8 cellular contexts compared by ENCODE assay signal in the genomic region with DNA sequence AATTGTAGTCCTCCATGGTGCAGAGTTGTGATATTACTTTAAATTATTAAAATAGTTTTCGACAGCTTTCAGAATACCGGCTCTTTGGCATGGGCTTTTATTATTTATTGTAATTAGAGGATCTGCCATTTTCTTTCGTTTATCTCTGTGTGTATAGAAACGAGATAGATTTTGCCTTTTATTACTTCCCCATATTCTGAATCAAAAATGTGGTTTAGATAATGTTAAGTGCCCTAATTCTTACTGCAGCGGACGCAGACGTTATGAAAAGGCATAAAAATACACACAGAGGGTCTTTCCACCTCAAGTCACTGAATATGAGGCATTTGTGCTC. TPM values are rescaled to one million over a fixed set of nuclear protein-coding genes. Genes with fewer than 3 reads are reported as not detected.
A peak's percentile ranks its signal among the peaks of the same experiment; 100 is the strongest.
DNase-seq lines count a peak whose midpoint lies in the region; ATAC-seq, FAIRE-seq and TF ChIP-seq lines count a peak whose summit lies in the region.

No MANE protein-coding gene starts in this region.

- H3K4me1 Mint-ChIP-seq in nephron progenitor cell = peaks cover 54% of the 10 kb centered on the region

- DNase-seq in AG10803 (ENCODE audit: low read depth) (no peak), colonic mucosa (no peak), nephron progenitor cell (no peak), pancreas (no peak), DMS79 (lab: John Stamatoyannopoulos, UW) (no peak), HT-29 (ENCODE audit: low spot score) (no peak), H4 (ENCODE audit: low spot score) (no peak)

- H3K4me3 Mint-ChIP-seq in nephron progenitor cell = peak overlapping the region; percentile 97

- H3K27ac ChIP-seq in KOPT-K1 (ENCODE audit: low read depth, low read length, poor library complexity, severe bottlenecking) (peak overlapping the region; percentile 94), colonic mucosa (peak overlapping the region; percentile 93), pancreas (peak overlapping the region in 2 of 4 donors; percentile 59 to 72)

- H3K9me3 Mint-ChIP-seq in nephron progenitor cell = no peaks in the 10 kb centered on the region

- no peaks in the 10 kb centered on the region for H3K36me3 Mint-ChIP-seq in nephron progenitor cell (ENCODE audit: low read depth)

- H3K4me3 ChIP-seq in AG10803 (ENCODE audit: low read length) (peak overlapping the region; percentile 83), colonic mucosa (peak overlapping the region; percentile 51), pancreas (peak overlapping the region in 2 of 4 donors; percentile 64 to 77)

- TF ChIP-seq CTCF in AG10803 (conservative IDR thresholded peaks at IDR 0.05; ENCODE audit: low read length) (no peak), colonic mucosa (IDR thresholded peaks at IDR 0.05) (no peak), nephron progenitor cell (IDR thresholded peaks at IDR 0.05) (no peak), pancreas (IDR thresholded peaks at IDR 0.05) (no peak)

- H3K4me1 ChIP-seq in colonic mucosa (peaks cover 10% of the 10 kb centered on the region), pancreas (peaks cover 10 to 18% (median 17%) of the 10 kb centered on the region in 3 donors)

- peaks cover 17% of the 10 kb centered on the region for H3K27me3 Mint-ChIP-seq in nephron progenitor cell (ENCODE audit: low read depth, poor library complexity)

- H3K27ac Mint-ChIP-seq in nephron progenitor cell = no peak overlapping the region

- no peaks in the 10 kb centered on the region for H3K27me3 ChIP-seq in colonic mucosa
- H3K27me3 ChIP-seq in pancreas = no peaks in the 10 kb centered on the region

- no peak for ATAC-seq in pancreas

- H3K9me3 ChIP-seq in KOPT-K1 (ENCODE audit: insufficient read depth, low read length, poor library complexity, severe bottlenecking) = no peaks in the 10 kb centered on the region
- H3K9me3 ChIP-seq in colonic mucosa = no peaks in the 10 kb centered on the region
- no peaks in the 10 kb centered on the region for H3K9me3 ChIP-seq in pancreas

- intact Hi-C loops in colonic mucosa (cut with DNase I) = loop anchor here (5.0 kb wide), 2 partner anchors 57 to 147 kb away; no protein-coding TSS in a partner anchor
- intact Hi-C loops in pancreas (cut with DNase I) = loop anchor here in 1 of 3 donors (10.0 kb wide), 1 partner anchor 355 kb away; no protein-coding TSS in a partner anchor

- peak overlapping the region in 1 of 2 donors; percentile 98 for H3K9ac ChIP-seq in colonic mucosa (ENCODE audit: low read depth in 2 of 2, low read length in 2 of 2)

- H3K36me3 ChIP-seq in KOPT-K1 (ENCODE audit: insufficient read depth, low read length) = no peaks in the 10 kb centered on the region
- H3K36me3 ChIP-seq in colonic mucosa = no peaks in the 10 kb centered on the region
- H3K36me3 ChIP-seq in pancreas = no peaks in the 10 kb centered on the region

- 26 to 37% methylated on average over 7 of the region's 7 CpGs for WGBS in pancreas, 2 donors

- FAIRE-seq in pancreas (lab: Jason Lieb, UNC) = no peak

RNA-seq across cellular contexts. Expression of gene ARID5B, which starts 1.9 kb away (rescaled TPM):
- total RNA-seq in colonic mucosa (10 to 100 TPM; 18.8 to 27.2 TPM), pancreas (10 to 100 TPM in 2 of 6 donors, 1 to 10 TPM in 4; 2.6 to 13.0 (median 6.8) TPM)
- polyA plus RNA-seq in pancreas = 1 to 10 TPM; 2.6 to 3.9 TPM
- total RNA-seq in HT-29 (2014; rRNA removed; shearing (Covaris generic)) = 16.9 and 18.9 TPM in 2 replicates
- 11.6 and 15.7 TPM in 2 replicates for total RNA-seq in H4 (2014; rRNA removed; shearing (Covaris generic))
